20 cellular contexts compared by ENCODE assay signal in genomic region chr4:177740563-177740962, GRCh38.
A peak's percentile ranks its signal among the peaks of the same experiment; 100 is the strongest.
DNase-seq lines count a peak whose midpoint lies in the region; ATAC-seq, FAIRE-seq and TF ChIP-seq lines count a peak whose summit lies in the region.
"Had no signal": no experiment of that assay in that cellular context is flagged by ENCODE, and none has a peak within 500 bp of the region (broad histone marks: within the 10 kb centered on the region; RNA-seq: fewer than 3 reads in every experiment).

No MANE protein-coding gene starts in this region.

- H3K4me2 ChIP-seq in GM12878 (ENCODE audit: control insufficient read depth, insufficient read depth) = no peak overlapping the region

- no peaks in the 10 kb centered on the region for H3K79me2 ChIP-seq in GM12878 (ENCODE audit: control insufficient read depth, insufficient read depth, low read length)

- H3K4me1 ChIP-seq in GM12878 (ENCODE audit: control insufficient read depth, insufficient read depth, low read length) (no peaks in the 10 kb centered on the region), heart left ventricle (no peaks in the 10 kb centered on the region), right cardiac atrium (ENCODE audit: control insufficient read depth, insufficient read depth, low read length) (no peaks in the 10 kb centered on the region)
- H3K4me1 ChIP-seq: HAP-1, right atrium auricular region, testis had no signal

- no peak for TF ChIP-seq EP300 in GM12878 (IDR thresholded peaks at IDR 0.05; ENCODE audit: borderline replicate concordance in 1 of 2, control insufficient read depth in 1 of 2, low read depth in 2 of 2, low read length in 2 of 2)

- H3K9me3 ChIP-seq in GM12878 (replicated peaks; ENCODE audit: control insufficient read depth, insufficient read depth, low read length) = no peaks in the 10 kb centered on the region; the same call in 2 of the 3 replicates
- no peaks in the 10 kb centered on the region for H3K9me3 ChIP-seq in heart left ventricle
- no peaks in the 10 kb centered on the region for H3K9me3 ChIP-seq in right cardiac atrium (ENCODE audit: control insufficient read depth, low read length)
- H3K9me3 ChIP-seq: HAP-1, mucosa of descending colon, neutrophil, right atrium auricular region, testis had no signal

- no peak for DNase-seq in GM12878 (ENCODE audit: low read depth, low spot score)
- DNase-seq in heart left ventricle = no peak
- DNase-seq in D341Med (ENCODE audit: low spot score) = no peak
- no peak for DNase-seq in right cardiac atrium
- no peak for DNase-seq in left colon
- DNase-seq: activated naive CD4-positive, alpha-beta T cell; dermis blood vessel endothelial cell; hippocampal formation; mucosa of descending colon; NCI-H187 treated with DMSO at 0.1 percent for 48 hours; NCI-H69; stimulated activated CD4-positive, alpha-beta T cell treated with anti-CD3 and anti-CD28 coated beads, Interleukin-2, amount 100 ng/mL, for 24 hours; testis had no signal

- ATAC-seq in GM18498 (IDR thresholded peaks at IDR 0.05; ENCODE audit: unreplicated experiment) (peak; percentile 52), GM19372 (IDR thresholded peaks at IDR 0.05; ENCODE audit: low read depth, unreplicated experiment) (peak; percentile 68), HG03439 (IDR thresholded peaks at IDR 0.05; ENCODE audit: unreplicated experiment) (peak; percentile 88), GM12878 (peak; percentile 86), heart left ventricle (no peak), right cardiac atrium (no peak), left colon (no peak)
- ATAC-seq: mucosa of descending colon had no signal

- in situ Hi-C loops in GM12878 (cut with MboI) = no loop called here

- no peak for FAIRE-seq in GM12878 (lab: Jason Lieb, UNC)

- no peaks in the 10 kb centered on the region for H4K20me1 ChIP-seq in GM12878 (ENCODE audit: control insufficient read depth, insufficient read depth)

- no peak overlapping the region for H3K27ac ChIP-seq in GM12878 (ENCODE audit: control insufficient read depth, insufficient read depth)
- H3K27ac ChIP-seq in heart left ventricle = no peak overlapping the region
- H3K27ac ChIP-seq in right cardiac atrium (ENCODE audit: low read length) = no peak overlapping the region
- H3K27ac ChIP-seq: neutrophil, right atrium auricular region, testis, VCaP had no signal

- H2AFZ ChIP-seq in GM12878 (ENCODE audit: control insufficient read depth, low read depth, low read length) = no peak overlapping the region

- POLR2A ChIA-PET in GM12878 (lab: Charles Lee) = no interaction called here

- no TSS peak for BruUV-seq in GM12878 (replicated peaks; lab: Mats Ljungman, UMichigan)

- H3K4me3 ChIP-seq in GM12878 (no peak overlapping the region), heart left ventricle (no peak overlapping the region), right cardiac atrium (ENCODE audit: low read length) (no peak overlapping the region)
- H3K4me3 ChIP-seq: HAP-1, mucosa of descending colon, right atrium auricular region, testis had no signal

- intact Hi-C loops in GM12878 (cut with micrococcal nuclease; ENCODE audit: unreplicated experiment) (no loop called here), heart left ventricle (cut with DNase I) (no loop called here), right cardiac atrium (cut with DNase I) (no loop called here), left colon (cut with DNase I, micrococcal nuclease) (no loop called here)

- no peak for TF ChIP-seq CTCF in GM12878 (IDR thresholded peaks at IDR 0.05 in 2 of 3, conservative IDR thresholded peaks at IDR 0.05 in 1 of 3; ENCODE audit: control insufficient read depth in 2 of 3, extremely low read depth in 1 of 3, insufficient read depth in 1 of 3, low read depth in 3 of 3, low read length in 3 of 3)
- TF ChIP-seq CTCF in heart left ventricle (IDR thresholded peaks at IDR 0.05) = no peak

- H3K36me3 ChIP-seq in GM12878 (ENCODE audit: control insufficient read depth in 2 of 2, insufficient read depth in 2 of 2, low read length in 1 of 2) (no peaks in the 10 kb centered on the region), heart left ventricle (no peaks in the 10 kb centered on the region)
- H3K36me3 ChIP-seq: HAP-1, neutrophil, right atrium auricular region had no signal

- RAD21 ChIA-PET in GM12878 (lab: Charles Lee; ENCODE audit: unreplicated experiment) = interaction anchor here (0.7 to 1.3 kb wide), 3 partner anchors 13 to 30 kb away, joined by 3 read pairs; no protein-coding TSS in a partner anchor

- CTCF ChIA-PET in GM12878 (lab: Yijun Ruan, JAX) = interaction anchor here (1.4 kb wide), 1 partner anchor 73 kb away, joined by 4 read pairs; no protein-coding TSS in a partner anchor

- TF ChIP-seq RAD21 in GM12878 (IDR thresholded peaks at IDR 0.05; ENCODE audit: insufficient read depth, low read depth, low read length) = no peak

- WGBS in GM12878 (ENCODE audit: insufficient coverage, insufficient replicate concordance, low lambda C conversion rate, missing lambda C conversion rate) = 30% methylated on average over 1 of the region's 1 CpG
- 82 to 94% (median 89%) methylated on average over 1 of the region's 1 CpG for WGBS in heart left ventricle, 4 donors
- WGBS in right cardiac atrium = 84% methylated on average over 1 of the region's 1 CpG

- H3K27me3 ChIP-seq in GM12878 (replicated peaks in 1 of 2; ENCODE audit: control insufficient read depth in 2 of 2, insufficient read depth in 2 of 2, low read length in 1 of 2) (no peaks in the 10 kb centered on the region), heart left ventricle (no peaks in the 10 kb centered on the region), right cardiac atrium (ENCODE audit: control insufficient read depth, insufficient read depth) (no peaks in the 10 kb centered on the region)
- H3K27me3 ChIP-seq: neutrophil, right atrium auricular region, testis had no signal

- H3K9ac ChIP-seq in GM12878 (ENCODE audit: control insufficient read depth, insufficient read depth, low read length) = no peak overlapping the region

- SMC1A ChIA-PET in GM12878 (lab: Charles Lee; ENCODE audit: uncharacterized antibody, unreplicated experiment) = interaction anchor here (1.5 to 2.4 kb wide), 2 partner anchors 13 to 49 kb away, joined by 3 to 8 read pairs; no protein-coding TSS in a partner anchor

- no peak for TF ChIP-seq POLR2A in GM12878 (IDR thresholded peaks at IDR 0.05; ENCODE audit: low read depth, low read length)
- TF ChIP-seq POLR2A in heart left ventricle (IDR thresholded peaks at IDR 0.05) = no peak

TF ChIP-seq in GM12878, 131 proteins besides CTCF, POLR2A, EP300 and RAD21:
- TF ChIP-seq DPF2 (IDR thresholded peaks at IDR 0.05) (no peak), ATF2 (IDR thresholded peaks at IDR 0.05; ENCODE audit: low read length) (peak; percentile 34; the same call in 1 of the 2 replicates), JUNB (IDR thresholded peaks at IDR 0.05) (peak; percentile 60), CBX5 (IDR thresholded peaks at IDR 0.05; ENCODE audit: low read depth) (no peak), NFIC (IDR thresholded peaks at IDR 0.05; ENCODE audit: low read depth, low read length) (peak; percentile 63)

Comparison
In these comparisons a context has a peak if more than half of its experiments do, and no peak if none do; other contexts are left out.
1. ATAC-seq: peak in GM18498 (single experiment), GM19372 (single experiment), HG03439 (single experiment) and GM12878 (single experiment); none in heart left ventricle (0 of 4), right cardiac atrium (0 of 2) and left colon (single experiment).